Comparison of ENCODE assay signal across 1 cellular context in genomic region chr3:195153121-195153520, GRCh38.
TF ChIP-seq lines count a peak whose summit lies in the region.

No MANE protein-coding gene starts in this region.

TF ChIP-seq in K562, 482 proteins besides CTCF, POLR2A, EP300 and RAD21 (continued from another document):
- TF ChIP-seq TSHZ1 (CRISPR knock-in tag; IDR thresholded peaks at IDR 0.05), result no peak
- peak; percentile 57 for TF ChIP-seq ZNF592 (IDR thresholded peaks at IDR 0.05)
- no peak for TF ChIP-seq MAX (CRISPR knock-in tag; IDR thresholded peaks at IDR 0.05)
